Comparison of ENCODE assay signal across 8 cellular contexts in genomic region chr12:28015165-28015564, GRCh38. TPM values are rescaled to one million over a fixed set of nuclear protein-coding genes. Genes with fewer than 3 reads are reported as not detected.
"Had no signal": no experiment of that assay in that cellular context is flagged by ENCODE, and none has a peak within 500 bp of the region (broad histone marks: within the 10 kb centered on the region; RNA-seq: fewer than 3 reads in every experiment).

No MANE protein-coding gene starts in this region.

- H3K9ac ChIP-seq: KMS-11 had no signal

- H3K4me3 ChIP-seq: GM23338 had no signal

- H3K27ac ChIP-seq: KMS-11 had no signal

- ATAC-seq: GM23338 had no signal

- FAIRE-seq: H1, H54 had no signal

- H3K4me2 ChIP-seq: GM23338, KMS-11 had no signal

- H2AFZ ChIP-seq: GM23338 had no signal

- DNase-seq: H9, HCEC 1CT, Karpas-422, KBM-7 had no signal

RNA-seq across cellular contexts. Expression of gene PTHLH, which starts 42.6 kb away (rescaled TPM):
- total RNA-seq: GM23338, H1 had no signal
- polyA plus RNA-seq: GM23338 had no signal
